Comparison of ENCODE assay signal across 10 cellular contexts in the genomic region with DNA sequence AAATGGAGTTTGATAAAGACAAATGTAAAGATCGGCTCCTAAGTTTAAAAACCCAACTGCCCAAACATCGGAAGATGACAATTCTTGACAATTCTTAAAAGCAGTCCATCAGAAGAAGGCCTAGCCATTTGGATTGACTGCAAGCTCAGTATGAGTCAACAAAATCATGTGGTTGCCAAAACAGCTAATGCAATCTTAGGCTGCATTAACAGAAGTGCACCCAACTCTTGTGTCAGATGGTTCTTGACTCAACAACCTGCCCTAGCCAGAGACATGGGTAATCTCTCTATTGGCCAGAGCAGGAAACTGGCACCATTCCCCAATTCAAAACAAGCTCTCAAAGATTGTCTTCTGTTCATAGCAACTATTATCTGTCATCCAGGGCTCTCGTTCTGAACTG. TPM values are rescaled to one million over a fixed set of nuclear protein-coding genes. Genes with fewer than 3 reads are reported as not detected.
A peak's percentile ranks its signal among the peaks of the same experiment; 100 is the strongest.
DNase-seq lines count a peak whose midpoint lies in the region; ATAC-seq lines count a peak whose summit lies in the region.
"Had no signal": no experiment of that assay in that cellular context is flagged by ENCODE, and none has a peak within 500 bp of the region (broad histone marks: within the 10 kb centered on the region; RNA-seq: fewer than 3 reads in every experiment).

No MANE protein-coding gene starts in this region.

- ATAC-seq in GM19467 (IDR thresholded peaks at IDR 0.05; ENCODE audit: unreplicated experiment), result no peak

- no peaks in the 10 kb centered on the region for H3K27me3 Mint-ChIP-seq in dendritic cell treated with granulocyte-macrophage colony-stimulating factor and Interleukin-4, amounts not matched to agents 40 ng/mL and 50 ng/mL, for 4 days

- intact Hi-C loops in dendritic cell treated with granulocyte-macrophage colony-stimulating factor and Interleukin-4, amounts not matched to agents 40 ng/mL and 50 ng/mL, for 4 days (cut with micrococcal nuclease), result no loop called here

- no peak overlapping the region for H3K4me3 Mint-ChIP-seq in dendritic cell treated with granulocyte-macrophage colony-stimulating factor and Interleukin-4, amounts not matched to agents 40 ng/mL and 50 ng/mL, for 4 days

- H3K36me3 Mint-ChIP-seq in dendritic cell treated with granulocyte-macrophage colony-stimulating factor and Interleukin-4, amounts not matched to agents 40 ng/mL and 50 ng/mL, for 4 days (ENCODE audit: low read depth), result no peaks in the 10 kb centered on the region

- H3K9me3 Mint-ChIP-seq in dendritic cell treated with granulocyte-macrophage colony-stimulating factor and Interleukin-4, amounts not matched to agents 40 ng/mL and 50 ng/mL, for 4 days, result no peaks in the 10 kb centered on the region

- peak; percentile 36 for DNase-seq in Daoy (ENCODE audit: low read depth)
- peak; percentile 63 to 94 for DNase-seq in NCI-H446 (lab: John Stamatoyannopoulos, UW)
- peak; percentile 28 for DNase-seq in myocyte (ENCODE audit: low read depth)
- DNase-seq in cortex of kidney (lab: John Stamatoyannopoulos, UW), result no peak
- no peak for DNase-seq in GM19238 (ENCODE audit: insufficient read length, low spot score)
- no peak for DNase-seq in NCI-H345 (lab: John Stamatoyannopoulos, UW)
- DNase-seq: NCI-H1436 treated with DMSO at 0.1 percent for 48 hours, SW 1271 had no signal

- peaks cover 76% of the 10 kb centered on the region for H3K4me1 Mint-ChIP-seq in dendritic cell treated with granulocyte-macrophage colony-stimulating factor and Interleukin-4, amounts not matched to agents 40 ng/mL and 50 ng/mL, for 4 days (ENCODE audit: low read depth)

- peak overlapping the region; percentile 97 for H3K27ac Mint-ChIP-seq in dendritic cell treated with granulocyte-macrophage colony-stimulating factor and Interleukin-4, amounts not matched to agents 40 ng/mL and 50 ng/mL, for 4 days

RNA-seq across cellular contexts. Expression of gene NCF2, which starts 9.9 kb away (rescaled TPM):
- total RNA-seq in Daoy (2014; rRNA removed; shearing (Covaris generic)), result 19.7 and 26.2 TPM in 2 replicates
- total RNA-seq in myocyte, result 0.10 TPM in 1 of 2 replicates, not detected in the other
- polyA plus RNA-seq in myocyte (2012), result 12.4 TPM

RNA-seq across cellular contexts. Expression of gene ARPC5, which starts 35.4 kb away (rescaled TPM):
- 210 and 248 TPM in 2 replicates for total RNA-seq in Daoy (2014; rRNA removed; shearing (Covaris generic))
- 74.5 and 76.0 TPM in 2 replicates for total RNA-seq in myocyte
- polyA plus RNA-seq in myocyte (2012), result 206 TPM

RNA-seq across cellular contexts. Expression of gene APOBEC4, which starts 53.0 kb away (rescaled TPM):
- total RNA-seq in Daoy (2014; rRNA removed; shearing (Covaris generic)), result not detected in 2 replicates
- not detected in 2 replicates for total RNA-seq in myocyte
- 0.04 TPM for polyA plus RNA-seq in myocyte (2012)

Comparison
In these comparisons a context has a peak if more than half of its experiments do, and no peak if none do; other contexts are left out.
1. DNase-seq: peak in Daoy (single experiment), NCI-H446 (2 of 2) and myocyte (single experiment); none in cortex of kidney (single experiment), GM19238 (single experiment) and NCI-H345 (single experiment).
2. RNA of gene NCF2, which starts 9.9 kb away (total RNA-seq): 19.7 to 26.2 TPM in Daoy; 0.10 TPM in myocyte; every median in the first group is over 10 times any median in the second.